ENCODE assay signal across 32 cellular contexts in the genomic region with DNA sequence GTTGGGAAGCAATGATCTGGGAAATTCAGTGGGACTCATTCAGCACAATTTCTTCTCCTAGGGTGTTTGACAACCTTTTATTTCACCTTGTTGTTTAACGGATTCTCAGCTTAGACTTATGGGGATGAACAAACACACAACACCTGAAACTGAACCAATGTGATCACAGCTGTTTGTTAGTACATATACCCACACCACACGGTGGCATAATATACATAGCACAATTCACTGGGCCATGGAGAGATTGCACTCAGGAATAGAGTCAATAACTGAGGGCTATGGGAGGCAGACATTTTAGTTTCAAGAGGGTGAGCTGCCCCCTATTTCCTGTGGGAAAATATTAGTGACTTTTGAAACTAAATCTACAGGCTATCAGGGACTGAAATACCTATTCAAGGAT.
"Had no signal": no experiment of that assay in that cellular context is flagged by ENCODE, and none has a peak within 500 bp of the region (broad histone marks: within the 10 kb centered on the region; RNA-seq: fewer than 3 reads in every experiment).

No MANE protein-coding gene starts in this region.

- H3K9ac ChIP-seq: KMS-11, SK-N-SH had no signal

- H3K27me3 ChIP-seq: SJSA1 had no signal

- H3K4me2 ChIP-seq: KMS-11, PC-9, SK-N-SH had no signal

- H2AFZ ChIP-seq: PC-9 had no signal

- H3K27ac ChIP-seq: KMS-11, PC-9, RWPE1, SJSA1 had no signal

- H3K4me3 ChIP-seq: PC-9, SJSA1 had no signal

- FAIRE-seq: RCC 7860 had no signal

- H3K9me3 ChIP-seq: SJSA1, SK-N-SH had no signal

- ATAC-seq: Panc1, Right ventricle myocardium inferior had no signal

- H3K4me1 ChIP-seq: SJSA1 had no signal

- DNase-seq: Karpas-422, NCI-H1048, NCI-H1092 treated with DMSO at 0.1 percent for 48 hours, NCI-H1105 treated with DMSO at 0.1 percent for 48 hours, NCI-H1417, NCI-H1436, NCI-H146, NCI-H1694, NCI-H187, NCI-H1930, NCI-H2029 treated with DMSO at 0.1 percent for 48 hours, NCI-H2081 treated with DMSO at 0.1 percent for 48 hours, NCI-H2107, NCI-H2171, NCI-H226, NCI-H446 treated with DMSO at 0.1 percent for 48 hours, NCI-H510A, NCI-H524, NCI-H526, NCI-H69, NCI-H748 treated with DMSO at 0.1 percent for 48 hours, NCI-H82, PC-9, SHP77, SK-N-SH, SW 1271 had no signal

- H3K36me3 ChIP-seq: SJSA1 had no signal
